In genomic region chr12:56333679-56334489, GRCh38 we compare ENCODE assay signal across 1 cellular context.
TF ChIP-seq lines count a peak whose summit lies in the region.

Gene PAN2, minus strand, starts transcription at chr12:56334000. Its CDS starts 906 bp downstream, at chr12:56333094.

TF ChIP-seq in K562, 482 proteins besides CTCF, POLR2A, EP300 and RAD21 (continued from another document and continues in another):
- TF ChIP-seq PRDM10 (IDR thresholded peaks at IDR 0.05; ENCODE audit: partially characterized antibody): peak; percentile 99
- TF ChIP-seq JUN (IDR thresholded peaks at IDR 0.05; ENCODE audit: borderline replicate concordance, low read depth, low read length): peak; percentile 58; the same call in 1 of the 2 replicates
- TF ChIP-seq JUN (CRISPR knock-in tag; IDR thresholded peaks at IDR 0.05; ENCODE audit: borderline replicate concordance): no peak
- TF ChIP-seq CGGBP1 (CRISPR knock-in tag; IDR thresholded peaks at IDR 0.05): no peak
- TF ChIP-seq SRSF1 (IDR thresholded peaks at IDR 0.05; ENCODE audit: low read depth, low read length): no peak
- peak; percentile 34; the same call in 1 of the 2 replicates for TF ChIP-seq BHLHE40 (IDR thresholded peaks at IDR 0.05; ENCODE audit: low read length)
- TF ChIP-seq EWSR1 (IDR thresholded peaks at IDR 0.05; ENCODE audit: borderline replicate concordance, low read depth, partially characterized antibody): no peak
- no peak for TF ChIP-seq SRSF3 (IDR thresholded peaks at IDR 0.05; ENCODE audit: insufficient read depth, low read length)
- no peak for TF ChIP-seq ZNF253 (CRISPR knock-in tag; conservative IDR thresholded peaks at IDR 0.05)
- TF ChIP-seq ETV1 (tag; conservative IDR thresholded peaks at IDR 0.05; ENCODE audit: low read depth): peak; percentile 47; the same call in 1 of the 2 replicates
- peak; percentile 77; the same call in 1 of the 2 replicates for TF ChIP-seq PHF8 (IDR thresholded peaks at IDR 0.05; ENCODE audit: borderline replicate concordance, low read length)
- TF ChIP-seq ZSCAN29 (IDR thresholded peaks at IDR 0.05): no peak
- TF ChIP-seq NR0B1 (IDR thresholded peaks at IDR 0.05; ENCODE audit: partially characterized antibody): no peak
- TF ChIP-seq ZNF134 (CRISPR knock-in tag; conservative IDR thresholded peaks at IDR 0.05): peak; percentile 63; the same call in 1 of the 2 replicates
- no peak for TF ChIP-seq MEF2A (IDR thresholded peaks at IDR 0.05; ENCODE audit: control insufficient read depth, low read depth, low read length)
- no peak for TF ChIP-seq TAF15 (IDR thresholded peaks at IDR 0.05; ENCODE audit: low read depth, low read length)
- TF ChIP-seq ZNF184 (CRISPR knock-in tag; IDR thresholded peaks at IDR 0.05): no peak
- TF ChIP-seq PHB (CRISPR knock-in tag; IDR thresholded peaks at IDR 0.05): no peak
- TF ChIP-seq ELF2 (CRISPR knock-in tag; IDR thresholded peaks at IDR 0.05): no peak
- TF ChIP-seq MTF1 (CRISPR knock-in tag; IDR thresholded peaks at IDR 0.05; ENCODE audit: borderline replicate concordance): no peak
- TF ChIP-seq MCM3 (IDR thresholded peaks at IDR 0.05): no peak
- 0 out of 2 replicates have a peak, but pooled peaks have one; percentile 54 for TF ChIP-seq CREB5 (CRISPR knock-in tag; IDR thresholded peaks at IDR 0.05)
- no peak for TF ChIP-seq THRA (IDR thresholded peaks at IDR 0.05)
- TF ChIP-seq PHF20 (IDR thresholded peaks at IDR 0.05; ENCODE audit: partially characterized antibody): peak; percentile 30
- TF ChIP-seq SIRT6 (IDR thresholded peaks at IDR 0.05; ENCODE audit: low read depth, low read length): no peak
- no peak for TF ChIP-seq PTRF (tag; IDR thresholded peaks at IDR 0.05)
- no peak for TF ChIP-seq ZNF354B (CRISPR knock-in tag; IDR thresholded peaks at IDR 0.05)
- TF ChIP-seq PHF21A (IDR thresholded peaks at IDR 0.05; ENCODE audit: borderline replicate concordance, low read depth): peak; percentile 37; the same call in 1 of the 2 replicates
- TF ChIP-seq CEBPB (tag; IDR thresholded peaks at IDR 0.05): no peak
- TF ChIP-seq ZNF445 (CRISPR knock-in tag; IDR thresholded peaks at IDR 0.05; ENCODE audit: low read depth): 0 out of 2 replicates have a peak, but pooled peaks have one; percentile 48
- TF ChIP-seq FOXM1 (IDR thresholded peaks at IDR 0.05; ENCODE audit: low read depth): peak; percentile 76
- no peak for TF ChIP-seq FOXM1 (CRISPR knock-in tag; IDR thresholded peaks at IDR 0.05; ENCODE audit: low read depth)
- no peak for TF ChIP-seq CBFB (CRISPR knock-in tag; IDR thresholded peaks at IDR 0.05)
- no peak for TF ChIP-seq EZH2 (IDR thresholded peaks at IDR 0.05; ENCODE audit: borderline replicate concordance, low read depth, low read length)
- 0 out of 4 replicates have a peak, but pooled peaks of 1 of the 2 experiments have one; percentile 20 for TF ChIP-seq KDM4B (IDR thresholded peaks at IDR 0.05; ENCODE audit: borderline replicate concordance in 2 of 2, low read depth in 1 of 2)
- peak; percentile 86 for TF ChIP-seq CREB1 (IDR thresholded peaks at IDR 0.05)
- TF ChIP-seq CREB1 (CRISPR knock-in tag; IDR thresholded peaks at IDR 0.05): peak; percentile 76
- peak; percentile 96 for TF ChIP-seq ASH1L (IDR thresholded peaks at IDR 0.05; ENCODE audit: borderline replicate concordance, low read depth, partially characterized antibody)
- TF ChIP-seq SIN3A (IDR thresholded peaks at IDR 0.05; ENCODE audit: borderline replicate concordance in 2 of 2, control insufficient read depth in 1 of 2, low read depth in 2 of 2, low read length in 2 of 2): peak in 1 of 2 experiments; percentile 66; a peak in 1 of 4 replicates
- TF ChIP-seq GATA2 (CRISPR knock-in tag; IDR thresholded peaks at IDR 0.05): no peak
- no peak for TF ChIP-seq ZNF830 (CRISPR knock-in tag; IDR thresholded peaks at IDR 0.05)
- TF ChIP-seq SPI1 (IDR thresholded peaks at IDR 0.05; ENCODE audit: borderline replicate concordance, low read depth, low read length): no peak
- no peak for TF ChIP-seq IRF2 (CRISPR knock-in tag; IDR thresholded peaks at IDR 0.05)
- peak; percentile 37 for TF ChIP-seq SMARCE1 (IDR thresholded peaks at IDR 0.05)
- no peak for TF ChIP-seq SMAD2 (IDR thresholded peaks at IDR 0.05; ENCODE audit: low read depth, low read length)
- TF ChIP-seq TEAD1 (CRISPR knock-in tag; IDR thresholded peaks at IDR 0.05): peak; percentile 48 to 77; a peak in 3 of 4 replicates
- no peak for TF ChIP-seq ILF3 (IDR thresholded peaks at IDR 0.05; ENCODE audit: borderline replicate concordance)
- TF ChIP-seq CUX1 (CRISPR knock-in tag; IDR thresholded peaks at IDR 0.05): peak; percentile 86
- TF ChIP-seq SREBF2 (CRISPR knock-in tag; IDR thresholded peaks at IDR 0.05): no peak
- TF ChIP-seq ZNF449 (CRISPR knock-in tag; IDR thresholded peaks at IDR 0.05): 0 out of 2 replicates have a peak, but pooled peaks have one; percentile 26
- TF ChIP-seq SIX5 (IDR thresholded peaks at IDR 0.05; ENCODE audit: borderline replicate concordance in 1 of 2, insufficient read depth in 1 of 2, low read depth in 1 of 2, low read length in 2 of 2): 0 out of 4 replicates have a peak, but pooled peaks of 1 of the 2 experiments have one; percentile 17
- TF ChIP-seq NCOA6 (IDR thresholded peaks at IDR 0.05): no peak
- TF ChIP-seq ETV5 (CRISPR knock-in tag; IDR thresholded peaks at IDR 0.05; ENCODE audit: low read depth): no peak
- no peak for TF ChIP-seq KAT7 (CRISPR knock-in tag; IDR thresholded peaks at IDR 0.05; ENCODE audit: borderline replicate concordance)
- TF ChIP-seq PATZ1 (CRISPR knock-in tag; IDR thresholded peaks at IDR 0.05; ENCODE audit: borderline replicate concordance): no peak
- TF ChIP-seq GABPB2 (CRISPR knock-in tag; conservative IDR thresholded peaks at IDR 0.05): no peak
